8 cellular contexts compared by ENCODE assay signal in the genomic region with DNA sequence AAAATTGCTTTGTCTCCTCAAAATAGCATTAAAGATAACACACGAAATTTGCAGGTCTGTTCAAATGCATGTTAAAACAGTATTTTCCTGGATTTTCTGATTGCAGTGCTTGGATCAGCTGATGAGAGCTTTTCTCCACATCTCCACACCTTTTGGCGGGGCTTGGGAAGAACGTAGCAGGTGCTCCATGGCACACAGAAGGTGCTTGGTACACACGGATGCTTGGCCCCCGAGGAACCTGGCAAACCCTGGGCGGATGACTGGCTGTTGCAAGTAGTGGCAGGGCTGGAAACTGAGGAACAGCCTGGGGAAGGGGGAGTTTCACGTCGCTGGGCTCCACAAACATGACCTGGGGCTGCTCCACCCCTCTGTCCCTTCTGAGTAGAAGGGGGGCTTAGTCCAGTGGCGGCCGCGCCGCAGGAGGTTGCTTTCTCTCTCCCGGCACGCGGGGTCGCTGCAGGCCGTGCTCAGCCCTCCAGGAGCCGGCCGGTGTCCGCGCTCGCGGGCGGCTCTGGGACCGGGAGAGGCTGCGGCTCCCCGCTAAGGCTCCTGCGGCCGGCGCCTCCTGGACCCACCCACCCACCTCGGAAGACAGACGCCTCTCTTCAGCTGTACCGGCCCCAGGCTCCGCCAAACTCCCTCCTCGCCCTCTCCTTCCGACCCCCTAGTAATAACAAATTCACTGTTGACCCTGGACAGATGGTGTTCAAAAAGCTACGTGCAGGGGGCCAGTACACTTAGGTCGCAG.
DNase-seq lines count a peak whose midpoint lies in the region; ATAC-seq, FAIRE-seq and TF ChIP-seq lines count a peak whose summit lies in the region.

No MANE protein-coding gene starts in this region.

- no peak for FAIRE-seq in K562 (lab: Jason Lieb, UNC)

- no peak overlapping the region for H3K27ac ChIP-seq in K562 (ENCODE audit: extremely low read depth, low read depth, low read length)

- H3K27me3 ChIP-seq in K562 (ENCODE audit: control insufficient read depth in 2 of 2, insufficient read depth in 2 of 2, low read length in 2 of 2) = peaks cover 5 to 49% of the 10 kb centered on the region in 2 experiments; a peak in 4 of 5 replicates

- peak overlapping the region; percentile 41; the same call in 1 of the 2 replicates for H3K4me2 ChIP-seq in K562 (ENCODE audit: insufficient read depth, low read length)

- H3K4me3 ChIP-seq in GM12864 (ENCODE audit: low read depth, low read length) (no peak overlapping the region), K562 (no peak overlapping the region)

- TF ChIP-seq CTCF in GM12864 (IDR thresholded peaks at IDR 0.05; ENCODE audit: low read depth, low read length, missing control alignments) (peak; percentile 38), K562 (IDR thresholded peaks at IDR 0.05 in 2 of 3, conservative IDR thresholded peaks at IDR 0.05 in 1 of 3; ENCODE audit: insufficient read depth in 2 of 3, low read depth in 1 of 3, low read length in 3 of 3) (peak; percentile 58 to 80 (median 67))

- no peaks in the 10 kb centered on the region for H3K9me1 ChIP-seq in K562 (ENCODE audit: control insufficient read depth, insufficient read depth, low read length)

- DNase-seq in 8988T (peak; percentile 79), GM12864 (ENCODE audit: low read depth) (no peak), NCI-H1105 (lab: John Stamatoyannopoulos, UW) (peak; percentile 52), K562 (ENCODE audit: extremely low read depth in 1 of 4, low spot score in 3 of 4) (peak; percentile 55 to 73 (median 65)), inferior parietal cortex (ENCODE audit: extremely low spot score) (peak; percentile 32), superior temporal gyrus (ENCODE audit: extremely low spot score) (peak; percentile 23), dedifferentiated amniotic fluid mesenchymal stem cell (ENCODE audit: extremely low spot score) (no peak)

- H3K79me2 ChIP-seq in K562 (ENCODE audit: control insufficient read depth, insufficient read depth, low read length) = no peaks in the 10 kb centered on the region

- ATAC-seq in K562 (peak; percentile 98), GM19035 (IDR thresholded peaks at IDR 0.05; ENCODE audit: unreplicated experiment) (no peak)

- BruUV-seq in K562 (replicated peaks; lab: Mats Ljungman, UMichigan) = no TSS peak

- no peaks in the 10 kb centered on the region for H3K36me3 ChIP-seq in K562 (ENCODE audit: control insufficient read depth, insufficient read depth, low read length)

- peak; percentile 55 to 70 for TF ChIP-seq RAD21 in K562 (CRISPR knock-in tag; conservative IDR thresholded peaks at IDR 0.05 in 1 of 2, IDR thresholded peaks at IDR 0.05 in 1 of 2)

- POLR2A ChIA-PET in K562 (lab: Yijun Ruan, JAX) = no interaction called here

- in situ Hi-C loops in K562 (cut with MboI) = loop anchor here (25.0 kb wide), 1 partner anchor 276 kb away; no protein-coding TSS in a partner anchor

- peaks cover 15% of the 10 kb centered on the region; the same call in 1 of the 2 replicates for H4K20me1 ChIP-seq in K562 (replicated peaks; ENCODE audit: control insufficient read depth, insufficient read depth, low read length)

- CTCF ChIA-PET in K562 (lab: Yijun Ruan, JAX; ENCODE audit: low intra/inter-chr PET ratio) = interaction anchor here (0.8 to 1.0 kb wide), 3 partner anchors 254 to 463 kb away, joined by 3 to 4 read pairs (median 3); no protein-coding TSS in a partner anchor

- WGBS in K562 (ENCODE audit: insufficient coverage, low coverage, missing lambda C conversion rate) = 2% methylated on average over 19 of the region's 38 CpGs

- no peak for TF ChIP-seq EP300 in K562 (IDR thresholded peaks at IDR 0.05; ENCODE audit: low read length)

- H3K9me3 ChIP-seq in K562 (replicated peaks; ENCODE audit: control insufficient read depth, insufficient read depth, low read depth, low read length) = no peaks in the 10 kb centered on the region

- no peak for TF ChIP-seq POLR2A in K562 (conservative IDR thresholded peaks at IDR 0.05)

- H2AFZ ChIP-seq in K562 (ENCODE audit: low read depth, low read length) = no peak overlapping the region

- H3K9ac ChIP-seq in K562 (ENCODE audit: insufficient read depth in 1 of 2, low read depth in 2 of 2, low read length in 2 of 2) = no peak overlapping the region

- no peaks in the 10 kb centered on the region for H3K4me1 ChIP-seq in K562 (replicated peaks in 1 of 2; ENCODE audit: control insufficient read depth in 2 of 2, insufficient read depth in 2 of 2, low read length in 2 of 2)

- intact Hi-C loops in K562 (cut with micrococcal nuclease) = loop anchor here (1.0 to 5.0 kb wide), 3 partner anchors 163 to 276 kb away; no protein-coding TSS in a partner anchor

TF ChIP-seq in K562, 482 proteins besides CTCF, POLR2A, EP300 and RAD21:
- TF ChIP-seq SREBF2 (CRISPR knock-in tag; IDR thresholded peaks at IDR 0.05) = no peak
- TF ChIP-seq COPS2 (conservative IDR thresholded peaks at IDR 0.05) = no peak
- TF ChIP-seq SMC3 (conservative IDR thresholded peaks at IDR 0.05; ENCODE audit: insufficient read depth, low read depth, low read length) = peak; percentile 53
- peak; percentile 31; the same call in 1 of the 2 replicates for TF ChIP-seq RB1 (IDR thresholded peaks at IDR 0.05; ENCODE audit: low read depth)
- no peak for TF ChIP-seq BACH1 (tag; IDR thresholded peaks at IDR 0.05)
- 0 out of 2 replicates have a peak, but pooled peaks have one; percentile 12 for TF ChIP-seq DEAF1 (CRISPR knock-in tag; IDR thresholded peaks at IDR 0.05)
- no peak for TF ChIP-seq PML (IDR thresholded peaks at IDR 0.05; ENCODE audit: low read length)
- TF ChIP-seq STAG1 (CRISPR knock-in tag; IDR thresholded peaks at IDR 0.05; ENCODE audit: borderline replicate concordance) = peak; percentile 75; the same call in 1 of the 2 replicates
- TF ChIP-seq, protein P1, sequence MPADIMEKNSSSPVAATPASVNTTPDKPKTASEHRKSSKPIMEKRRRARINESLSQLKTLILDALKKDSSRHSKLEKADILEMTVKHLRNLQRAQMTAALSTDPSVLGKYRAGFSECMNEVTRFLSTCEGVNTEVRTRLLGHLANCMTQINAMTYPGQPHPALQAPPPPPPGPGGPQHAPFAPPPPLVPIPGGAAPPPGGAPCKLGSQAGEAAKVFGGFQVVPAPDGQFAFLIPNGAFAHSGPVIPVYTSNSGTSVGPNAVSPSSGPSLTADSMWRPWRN (IDR thresholded peaks at IDR 0.05; ENCODE audit: low read depth) = no peak
- 0 out of 4 replicates have a peak, but pooled peaks of 1 of the 2 experiments have one; percentile 39 for TF ChIP-seq UBTF (IDR thresholded peaks at IDR 0.05; ENCODE audit: borderline replicate concordance in 1 of 2, low read depth in 2 of 2, low read length in 2 of 2)
- TF ChIP-seq VEZF1 (CRISPR knock-in tag; IDR thresholded peaks at IDR 0.05) = peak; percentile 31; the same call in 1 of the 2 replicates

Comparison
In these comparisons a context has a peak if more than half of its experiments do, and no peak if none do; other contexts are left out.
1. DNase-seq: peak in 8988T (single experiment), NCI-H1105 (single experiment), K562 (4 of 4), inferior parietal cortex (single experiment) and superior temporal gyrus (single experiment); none in GM12864 (single experiment) and dedifferentiated amniotic fluid mesenchymal stem cell (single experiment).